Comparison of ENCODE assay signal across 1 cellular context in genomic region chr7:137967143-137968018, GRCh38.
A peak's percentile ranks its signal among the peaks of the same experiment; 100 is the strongest.
TF ChIP-seq lines count a peak whose summit lies in the region.

No MANE protein-coding gene starts in this region.

TF ChIP-seq in K562, 482 proteins besides CTCF, POLR2A, EP300 and RAD21 (continued from another document and continues in another):
- TF ChIP-seq KDM1A (IDR thresholded peaks at IDR 0.05) (peak; percentile 72 to 83), BRCA1 (IDR thresholded peaks at IDR 0.05) (no peak), BRCA1 (CRISPR knock-in tag; IDR thresholded peaks at IDR 0.05) (no peak), HDAC3 (IDR thresholded peaks at IDR 0.05; ENCODE audit: borderline replicate concordance, partially characterized antibody) (no peak), MXI1 (IDR thresholded peaks at IDR 0.05; ENCODE audit: low read depth, low read length) (no peak), NCOA6 (IDR thresholded peaks at IDR 0.05) (no peak), KHSRP (IDR thresholded peaks at IDR 0.05) (no peak), TCF15 (CRISPR knock-in tag; IDR thresholded peaks at IDR 0.05) (no peak), ZNF512 (tag; IDR thresholded peaks at IDR 0.05) (no peak), ADNP (tag; IDR thresholded peaks at IDR 0.05) (peak; percentile 36; the same call in 1 of the 2 replicates), SRF (CRISPR knock-in tag; IDR thresholded peaks at IDR 0.05) (0 out of 4 replicates have a peak, but pooled peaks of 1 of the 2 experiments have one; percentile 60), ZNF121 (CRISPR knock-in tag; conservative IDR thresholded peaks at IDR 0.05) (no peak), SRSF7 (optimal IDR thresholded peaks at IDR 0.05; ENCODE audit: low read depth, low read length) (no peak), PTTG1 (tag; IDR thresholded peaks at IDR 0.05; ENCODE audit: low read depth) (no peak), ZBTB2 (IDR thresholded peaks at IDR 0.05) (peak; percentile 87), SMARCA4 (IDR thresholded peaks at IDR 0.05) (peak; percentile 92), CBX2 (IDR thresholded peaks at IDR 0.05; ENCODE audit: insufficient read depth, low read length, poor library complexity, severe bottlenecking) (no peak), POU5F1 (IDR thresholded peaks at IDR 0.05; ENCODE audit: borderline replicate concordance, low read depth, low read length, partially characterized antibody) (no peak), MITF (IDR thresholded peaks at IDR 0.05) (no peak), FOXA1 (IDR thresholded peaks at IDR 0.05; ENCODE audit: borderline replicate concordance) (no peak), NFE2L1 (tag; IDR thresholded peaks at IDR 0.05; ENCODE audit: borderline replicate concordance, low read depth) (no peak), RBM22 (IDR thresholded peaks at IDR 0.05; ENCODE audit: low read depth, low read length, poor library complexity, severe bottlenecking) (no peak), FIP1L1 (IDR thresholded peaks at IDR 0.05; ENCODE audit: low read depth, low read length, poor library complexity, severe bottlenecking) (no peak), RBM14 (IDR thresholded peaks at IDR 0.05; ENCODE audit: borderline replicate concordance, insufficient read depth, low read depth, low read length) (no peak), ZNF165 (CRISPR knock-in tag; IDR thresholded peaks at IDR 0.05; ENCODE audit: borderline replicate concordance) (no peak), L3MBTL2 (IDR thresholded peaks at IDR 0.05) (peak; percentile 53; the same call in 1 of the 2 replicates), CEBPB (tag; IDR thresholded peaks at IDR 0.05) (no peak), ZC3H11A (IDR thresholded peaks at IDR 0.05; ENCODE audit: low read depth, low read length) (no peak), TEAD4 (IDR thresholded peaks at IDR 0.05; ENCODE audit: low read length) (peak; percentile 95), TEAD4 (CRISPR knock-in tag; IDR thresholded peaks at IDR 0.05; ENCODE audit: borderline replicate concordance) (no peak; the same call in 1 of the 2 replicates), CBX1 (IDR thresholded peaks at IDR 0.05; ENCODE audit: low read depth) (no peak), ARID1B (IDR thresholded peaks at IDR 0.05) (peak; percentile 94), ATF2 (CRISPR knock-in tag; IDR thresholded peaks at IDR 0.05) (no peak), ELF2 (CRISPR knock-in tag; IDR thresholded peaks at IDR 0.05) (peak; percentile 54; the same call in 1 of the 2 replicates), ZC3H4 (CRISPR knock-in tag; IDR thresholded peaks at IDR 0.05; ENCODE audit: borderline replicate concordance) (no peak), TCF7L2 (IDR thresholded peaks at IDR 0.05; ENCODE audit: low read depth, low read length) (no peak), ZNF347 (CRISPR knock-in tag; IDR thresholded peaks at IDR 0.05; ENCODE audit: low read depth) (no peak)
- TF ChIP-seq, protein P1, sequence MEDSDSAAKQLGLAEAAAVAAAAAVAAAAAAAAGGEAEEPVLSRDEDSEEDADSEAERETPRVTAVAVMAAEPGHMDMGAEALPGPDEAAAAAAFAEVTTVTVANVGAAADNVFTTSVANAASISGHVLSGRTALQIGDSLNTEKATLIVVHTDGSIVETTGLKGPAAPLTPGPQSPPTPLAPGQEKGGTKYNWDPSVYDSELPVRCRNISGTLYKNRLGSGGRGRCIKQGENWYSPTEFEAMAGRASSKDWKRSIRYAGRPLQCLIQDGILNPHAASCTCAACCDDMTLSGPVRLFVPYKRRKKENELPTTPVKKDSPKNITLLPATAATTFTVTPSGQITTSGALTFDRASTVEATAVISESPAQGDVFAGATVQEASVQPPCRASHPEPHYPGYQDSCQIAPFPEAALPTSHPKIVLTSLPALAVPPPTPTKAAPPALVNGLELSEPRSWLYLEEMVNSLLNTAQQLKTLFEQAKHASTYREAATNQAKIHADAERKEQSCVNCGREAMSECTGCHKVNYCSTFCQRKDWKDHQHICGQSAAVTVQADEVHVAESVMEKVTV (CRISPR knock-in tag; IDR thresholded peaks at IDR 0.05), result peak; percentile 19; the same call in 1 of the 2 replicates
- TF ChIP-seq, protein P2, sequence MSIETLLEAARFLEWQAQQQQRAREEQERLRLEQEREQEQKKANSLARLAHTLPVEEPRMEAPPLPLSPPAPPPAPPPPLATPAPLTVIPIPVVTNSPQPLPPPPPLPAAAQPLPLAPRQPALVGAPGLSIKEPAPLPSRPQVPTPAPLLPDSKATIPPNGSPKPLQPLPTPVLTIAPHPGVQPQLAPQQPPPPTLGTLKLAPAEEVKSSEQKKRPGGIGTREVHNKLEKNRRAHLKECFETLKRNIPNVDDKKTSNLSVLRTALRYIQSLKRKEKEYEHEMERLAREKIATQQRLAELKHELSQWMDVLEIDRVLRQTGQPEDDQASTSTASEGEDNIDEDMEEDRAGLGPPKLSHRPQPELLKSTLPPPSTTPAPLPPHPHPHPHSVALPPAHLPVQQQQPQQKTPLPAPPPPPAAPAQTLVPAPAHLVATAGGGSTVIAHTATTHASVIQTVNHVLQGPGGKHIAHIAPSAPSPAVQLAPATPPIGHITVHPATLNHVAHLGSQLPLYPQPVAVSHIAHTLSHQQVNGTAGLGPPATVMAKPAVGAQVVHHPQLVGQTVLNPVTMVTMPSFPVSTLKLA (conservative IDR thresholded peaks at IDR 0.05), result no peak
- TF ChIP-seq, protein P3, sequence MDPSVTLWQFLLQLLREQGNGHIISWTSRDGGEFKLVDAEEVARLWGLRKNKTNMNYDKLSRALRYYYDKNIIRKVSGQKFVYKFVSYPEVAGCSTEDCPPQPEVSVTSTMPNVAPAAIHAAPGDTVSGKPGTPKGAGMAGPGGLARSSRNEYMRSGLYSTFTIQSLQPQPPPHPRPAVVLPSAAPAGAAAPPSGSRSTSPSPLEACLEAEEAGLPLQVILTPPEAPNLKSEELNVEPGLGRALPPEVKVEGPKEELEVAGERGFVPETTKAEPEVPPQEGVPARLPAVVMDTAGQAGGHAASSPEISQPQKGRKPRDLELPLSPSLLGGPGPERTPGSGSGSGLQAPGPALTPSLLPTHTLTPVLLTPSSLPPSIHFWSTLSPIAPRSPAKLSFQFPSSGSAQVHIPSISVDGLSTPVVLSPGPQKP (CRISPR knock-in tag; IDR thresholded peaks at IDR 0.05), result no peak
- TF ChIP-seq, protein P4, sequence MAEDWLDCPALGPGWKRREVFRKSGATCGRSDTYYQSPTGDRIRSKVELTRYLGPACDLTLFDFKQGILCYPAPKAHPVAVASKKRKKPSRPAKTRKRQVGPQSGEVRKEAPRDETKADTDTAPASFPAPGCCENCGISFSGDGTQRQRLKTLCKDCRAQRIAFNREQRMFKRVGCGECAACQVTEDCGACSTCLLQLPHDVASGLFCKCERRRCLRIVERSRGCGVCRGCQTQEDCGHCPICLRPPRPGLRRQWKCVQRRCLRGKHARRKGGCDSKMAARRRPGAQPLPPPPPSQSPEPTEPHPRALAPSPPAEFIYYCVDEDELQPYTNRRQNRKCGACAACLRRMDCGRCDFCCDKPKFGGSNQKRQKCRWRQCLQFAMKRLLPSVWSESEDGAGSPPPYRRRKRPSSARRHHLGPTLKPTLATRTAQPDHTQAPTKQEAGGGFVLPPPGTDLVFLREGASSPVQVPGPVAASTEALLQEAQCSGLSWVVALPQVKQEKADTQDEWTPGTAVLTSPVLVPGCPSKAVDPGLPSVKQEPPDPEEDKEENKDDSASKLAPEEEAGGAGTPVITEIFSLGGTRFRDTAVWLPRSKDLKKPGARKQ (CRISPR knock-in tag; IDR thresholded peaks at IDR 0.05), result no peak
- TF ChIP-seq, protein P5, sequence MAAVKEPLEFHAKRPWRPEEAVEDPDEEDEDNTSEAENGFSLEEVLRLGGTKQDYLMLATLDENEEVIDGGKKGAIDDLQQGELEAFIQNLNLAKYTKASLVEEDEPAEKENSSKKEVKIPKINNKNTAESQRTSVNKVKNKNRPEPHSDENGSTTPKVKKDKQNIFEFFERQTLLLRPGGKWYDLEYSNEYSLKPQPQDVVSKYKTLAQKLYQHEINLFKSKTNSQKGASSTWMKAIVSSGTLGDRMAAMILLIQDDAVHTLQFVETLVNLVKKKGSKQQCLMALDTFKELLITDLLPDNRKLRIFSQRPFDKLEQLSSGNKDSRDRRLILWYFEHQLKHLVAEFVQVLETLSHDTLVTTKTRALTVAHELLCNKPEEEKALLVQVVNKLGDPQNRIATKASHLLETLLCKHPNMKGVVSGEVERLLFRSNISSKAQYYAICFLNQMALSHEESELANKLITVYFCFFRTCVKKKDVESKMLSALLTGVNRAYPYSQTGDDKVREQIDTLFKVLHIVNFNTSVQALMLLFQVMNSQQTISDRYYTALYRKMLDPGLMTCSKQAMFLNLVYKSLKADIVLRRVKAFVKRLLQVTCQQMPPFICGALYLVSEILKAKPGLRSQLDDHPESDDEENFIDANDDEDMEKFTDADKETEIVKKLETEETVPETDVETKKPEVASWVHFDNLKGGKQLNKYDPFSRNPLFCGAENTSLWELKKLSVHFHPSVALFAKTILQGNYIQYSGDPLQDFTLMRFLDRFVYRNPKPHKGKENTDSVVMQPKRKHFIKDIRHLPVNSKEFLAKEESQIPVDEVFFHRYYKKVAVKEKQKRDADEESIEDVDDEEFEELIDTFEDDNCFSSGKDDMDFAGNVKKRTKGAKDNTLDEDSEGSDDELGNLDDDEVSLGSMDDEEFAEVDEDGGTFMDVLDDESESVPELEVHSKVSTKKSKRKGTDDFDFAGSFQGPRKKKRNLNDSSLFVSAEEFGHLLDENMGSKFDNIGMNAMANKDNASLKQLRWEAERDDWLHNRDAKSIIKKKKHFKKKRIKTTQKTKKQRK (IDR thresholded peaks at IDR 0.05; ENCODE audit: borderline replicate concordance, low read depth, low read length), result no peak
- TF ChIP-seq, protein P6, sequence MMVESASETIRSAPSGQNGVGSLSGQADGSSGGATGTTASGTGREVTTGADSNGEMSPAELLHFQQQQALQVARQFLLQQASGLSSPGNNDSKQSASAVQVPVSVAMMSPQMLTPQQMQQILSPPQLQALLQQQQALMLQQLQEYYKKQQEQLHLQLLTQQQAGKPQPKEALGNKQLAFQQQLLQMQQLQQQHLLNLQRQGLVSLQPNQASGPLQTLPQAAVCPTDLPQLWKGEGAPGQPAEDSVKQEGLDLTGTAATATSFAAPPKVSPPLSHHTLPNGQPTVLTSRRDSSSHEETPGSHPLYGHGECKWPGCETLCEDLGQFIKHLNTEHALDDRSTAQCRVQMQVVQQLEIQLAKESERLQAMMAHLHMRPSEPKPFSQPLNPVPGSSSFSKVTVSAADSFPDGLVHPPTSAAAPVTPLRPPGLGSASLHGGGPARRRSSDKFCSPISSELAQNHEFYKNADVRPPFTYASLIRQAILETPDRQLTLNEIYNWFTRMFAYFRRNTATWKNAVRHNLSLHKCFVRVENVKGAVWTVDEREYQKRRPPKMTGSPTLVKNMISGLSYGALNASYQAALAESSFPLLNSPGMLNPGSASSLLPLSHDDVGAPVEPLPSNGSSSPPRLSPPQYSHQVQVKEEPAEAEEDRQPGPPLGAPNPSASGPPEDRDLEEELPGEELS (CRISPR knock-in tag; IDR thresholded peaks at IDR 0.05; ENCODE audit: borderline replicate concordance), result 0 out of 2 replicates have a peak, but pooled peaks have one; percentile 56
- TF ChIP-seq, protein P7, sequence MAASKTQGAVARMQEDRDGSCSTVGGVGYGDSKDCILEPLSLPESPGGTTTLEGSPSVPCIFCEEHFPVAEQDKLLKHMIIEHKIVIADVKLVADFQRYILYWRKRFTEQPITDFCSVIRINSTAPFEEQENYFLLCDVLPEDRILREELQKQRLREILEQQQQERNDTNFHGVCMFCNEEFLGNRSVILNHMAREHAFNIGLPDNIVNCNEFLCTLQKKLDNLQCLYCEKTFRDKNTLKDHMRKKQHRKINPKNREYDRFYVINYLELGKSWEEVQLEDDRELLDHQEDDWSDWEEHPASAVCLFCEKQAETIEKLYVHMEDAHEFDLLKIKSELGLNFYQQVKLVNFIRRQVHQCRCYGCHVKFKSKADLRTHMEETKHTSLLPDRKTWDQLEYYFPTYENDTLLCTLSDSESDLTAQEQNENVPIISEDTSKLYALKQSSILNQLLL (CRISPR knock-in tag; IDR thresholded peaks at IDR 0.05; ENCODE audit: borderline replicate concordance), result no peak
